Comparison of ENCODE assay signal across 22 cellular contexts in the genomic region with DNA sequence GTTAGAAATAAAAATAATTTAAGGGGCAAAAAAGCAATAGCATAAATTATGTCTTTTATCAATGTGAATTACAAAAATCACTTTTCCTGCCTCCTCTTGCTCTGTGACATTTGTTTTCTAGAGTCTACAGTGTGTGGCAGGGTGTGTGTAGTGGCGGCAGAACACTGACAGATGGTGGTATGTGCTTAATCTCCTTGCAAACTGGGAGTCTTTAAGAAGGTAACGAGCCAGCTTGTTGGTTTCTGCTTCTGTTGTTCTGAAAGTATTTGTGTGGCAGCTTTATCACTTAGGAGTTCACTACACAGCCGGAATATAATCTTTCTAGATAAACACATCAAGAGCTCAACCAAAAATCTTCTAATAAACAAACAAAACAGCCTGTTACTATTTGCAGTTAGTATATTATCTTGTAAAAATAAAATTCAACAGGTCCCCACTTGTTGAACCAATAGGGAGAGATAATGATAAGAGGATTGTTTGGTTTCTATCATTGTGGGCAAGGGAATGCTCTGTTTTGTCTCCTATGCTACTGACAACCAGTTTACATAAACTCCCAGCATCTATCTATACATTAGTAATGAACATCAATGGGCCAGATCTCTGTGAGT. TPM values are rescaled to one million over a fixed set of nuclear protein-coding genes. Genes with fewer than 3 reads are reported as not detected.
DNase-seq lines count a peak whose midpoint lies in the region; ATAC-seq, FAIRE-seq and TF ChIP-seq lines count a peak whose summit lies in the region.
"Had no signal": no experiment of that assay in that cellular context is flagged by ENCODE, and none has a peak within 500 bp of the region (broad histone marks: within the 10 kb centered on the region; RNA-seq: fewer than 3 reads in every experiment).

No MANE protein-coding gene starts in this region.

- peak in 3 of 4 donors; percentile 62 to 72 (median 71) for ATAC-seq in pancreas
- ATAC-seq: foreskin keratinocyte, K562, natural killer cell had no signal

- intact Hi-C loops in pancreas (cut with DNase I) (no loop called here), cardiac septum (cut with DNase I) (no loop called here)

- H3K27me3 Mint-ChIP-seq in endodermal cell (ENCODE audit: insufficient read depth) = no peaks in the 10 kb centered on the region
- H3K27me3 Mint-ChIP-seq: activated CD4-positive, alpha-beta T cell treated with anti-CD3 and anti-CD28 coated beads, Interleukin-2, amount 10 ng/mL, durations not matched to agents 7 days and 5 days; activated T-cell treated with anti-CD3 and anti-CD28 coated beads, Interleukin-2, amount 50 U/mL, for 24 hours had no signal

- H3K36me3 Mint-ChIP-seq in endodermal cell (ENCODE audit: low read depth) = no peaks in the 10 kb centered on the region
- H3K36me3 Mint-ChIP-seq: natural killer cell had no signal

- peaks cover 17% of the 10 kb centered on the region for H3K4me1 Mint-ChIP-seq in endodermal cell
- H3K4me1 Mint-ChIP-seq: activated CD4-positive, alpha-beta T cell treated with anti-CD3 and anti-CD28 coated beads, Interleukin-2, amount 10 ng/mL, durations not matched to agents 7 days and 5 days; natural killer cell had no signal

- no peak overlapping the region for H3K27ac Mint-ChIP-seq in endodermal cell
- H3K27ac Mint-ChIP-seq: activated CD4-positive, alpha-beta T cell treated with anti-CD3 and anti-CD28 coated beads, Interleukin-2, amount 10 ng/mL, durations not matched to agents 7 days and 5 days; activated T-cell treated with anti-CD3 and anti-CD28 coated beads, Interleukin-2, amount 50 U/mL, for 24 hours; natural killer cell had no signal

- H3K27me3 ChIP-seq in endodermal cell (ENCODE audit: control insufficient read depth, insufficient read depth, low read length, poor library complexity, severe bottlenecking) (no peaks in the 10 kb centered on the region), pancreas (no peaks in the 10 kb centered on the region)
- H3K27me3 ChIP-seq: BLaER1 treated with 17β-estradiol and CSF1 and Interleukin-3, amounts not matched to agents 10 nM and 100 nM; foreskin keratinocyte; SJSA1; upper lobe of left lung had no signal

- H3K9me3 ChIP-seq in endodermal cell (ENCODE audit: control insufficient read depth, low read length) (no peaks in the 10 kb centered on the region), pancreas (no peaks in the 10 kb centered on the region)
- H3K9me3 ChIP-seq: BLaER1 treated with 17β-estradiol and CSF1 and Interleukin-3, amounts not matched to agents 10 nM and 100 nM; prostate gland; SJSA1; upper lobe of left lung had no signal

- H3K27ac ChIP-seq in endodermal cell (ENCODE audit: low read depth, low read length) (no peak overlapping the region), pancreas (no peak overlapping the region)
- H3K27ac ChIP-seq: 22Rv1; BLaER1 treated with 17β-estradiol and CSF1 and Interleukin-3, amounts not matched to agents 10 nM and 100 nM; foreskin keratinocyte; HL-60; prostate gland; SJSA1; upper lobe of left lung had no signal

- no peak overlapping the region for H3K9ac ChIP-seq in endodermal cell (ENCODE audit: extremely low read depth, low read length, poor library complexity, severe bottlenecking)
- H3K9ac ChIP-seq: BLaER1 treated with 17β-estradiol and CSF1 and Interleukin-3, amounts not matched to agents 10 nM and 100 nM had no signal

- H3K36me3 ChIP-seq in endodermal cell (ENCODE audit: control insufficient read depth, insufficient read depth, low read length) (no peaks in the 10 kb centered on the region), pancreas (no peaks in the 10 kb centered on the region)
- H3K36me3 ChIP-seq: BLaER1 treated with 17β-estradiol and CSF1 and Interleukin-3, amounts not matched to agents 10 nM and 100 nM; prostate gland; SJSA1 had no signal

- H3K4me1 ChIP-seq in endodermal cell (ENCODE audit: control insufficient read depth, insufficient read depth, low read length) (no peaks in the 10 kb centered on the region), pancreas (peaks cover 1 to 14% (median 12%) of the 10 kb centered on the region in 3 donors)
- H3K4me1 ChIP-seq: BLaER1 treated with 17β-estradiol and CSF1 and Interleukin-3, amounts not matched to agents 10 nM and 100 nM; foreskin keratinocyte; prostate gland; SJSA1 had no signal

- TF ChIP-seq CTCF in endodermal cell (conservative IDR thresholded peaks at IDR 0.05) (peak; percentile 45), pancreas (IDR thresholded peaks at IDR 0.05) (no peak)

- H3K4me3 Mint-ChIP-seq in endodermal cell = no peak overlapping the region
- H3K4me3 Mint-ChIP-seq: activated CD4-positive, alpha-beta T cell treated with anti-CD3 and anti-CD28 coated beads, Interleukin-2, amount 10 ng/mL, durations not matched to agents 7 days and 5 days; activated T-cell treated with anti-CD3 and anti-CD28 coated beads, Interleukin-2, amount 50 U/mL, for 24 hours; natural killer cell had no signal

- no peak overlapping the region for H3K4me3 ChIP-seq in endodermal cell (ENCODE audit: low read length)
- H3K4me3 ChIP-seq in pancreas = no peak overlapping the region
- H3K4me3 ChIP-seq: BLaER1 treated with 17β-estradiol and CSF1 and Interleukin-3, amounts not matched to agents 10 nM and 100 nM; K562; prostate gland; SJSA1; upper lobe of left lung had no signal

- H3K9me3 Mint-ChIP-seq in endodermal cell = no peaks in the 10 kb centered on the region
- H3K9me3 Mint-ChIP-seq: activated CD4-positive, alpha-beta T cell treated with anti-CD3 and anti-CD28 coated beads, Interleukin-2, amount 10 ng/mL, durations not matched to agents 7 days and 5 days; activated T-cell treated with anti-CD3 and anti-CD28 coated beads, Interleukin-2, amount 50 U/mL, for 24 hours; natural killer cell had no signal

- WGBS in endodermal cell (ENCODE audit: insufficient coverage in 1 of 2, insufficient read length in 1 of 2), 2 experiments = 75% methylated on average over 1 of the region's 3 CpGs; no CpG with 5 or more reads in 1 of the 2 experiments
- WGBS in pancreas, 2 donors = 24 to 29% methylated on average over 3 of the region's 3 CpGs

- DNase-seq in DMS53 (lab: John Stamatoyannopoulos, UW) (peak; percentile 26), DMS53 treated with DMSO at 0.1 percent for 48 hours (lab: John Stamatoyannopoulos, UW; ENCODE audit: unreplicated experiment) (no peak), NCI-H2171 treated with DMSO at 0.1 percent for 48 hours (lab: John Stamatoyannopoulos, UW) (peak; percentile 98), endodermal cell (no peak), pancreas (no peak), NCI-H2029 (lab: John Stamatoyannopoulos, UW) (no peak), T-helper 1 cell (no peak), cardiac septum (ENCODE audit: low spot score) (no peak)
- DNase-seq: activated CD4-positive, alpha-beta T cell treated with anti-CD3 and anti-CD28 coated beads, Interleukin-2, amount 10 ng/mL, durations not matched to agents 7 days and 5 days; activated T-cell treated with anti-CD3 and anti-CD28 coated beads, Interleukin-2, amount 50 U/mL, for 24 hours; foreskin keratinocyte; natural killer cell; NCI-H1436; stimulated activated CD4-positive, alpha-beta T cell treated with anti-CD3 and anti-CD28 coated beads, Interleukin-12 subunit alpha, Interleukin-12 subunit beta, amount 100 ng/mL, for 4 hours; stimulated activated naive CD4-positive, alpha-beta T cell treated with Interleukin-2 at 50 U/mL for 16 hours; upper lobe of left lung had no signal

- no peak for FAIRE-seq in pancreas (lab: Jason Lieb, UNC)
- FAIRE-seq: K562 had no signal

RNA-seq across cellular contexts. Expression of a gene that starts 13.0 kb away (rescaled TPM):
- total RNA-seq in endodermal cell (1 to 10 TPM; 1.5 to 2.6 TPM), pancreas (1 to 10 TPM; 2.4 to 5.5 (median 4.4) TPM), cardiac septum (3.8 TPM)
- 0.61 TPM for polyA plus RNA-seq in endodermal cell (2013, experiment 1 of 2)
- 1.4 TPM for polyA plus RNA-seq in endodermal cell (2013, experiment 2 of 2)
- under 1 TPM; 0.56 to 0.80 TPM for polyA plus RNA-seq in pancreas

Comparison
In these comparisons a context has a peak if more than half of its experiments do, and no peak if none do; other contexts are left out.
1. DNase-seq: peak in DMS53 (single experiment) and NCI-H2171 treated with DMSO at 0.1 percent for 48 hours (single experiment); none in DMS53 treated with DMSO at 0.1 percent for 48 hours (single experiment), endodermal cell (single experiment), pancreas (0 of 6), NCI-H2029 (single experiment), T-helper 1 cell (0 of 5) and cardiac septum (single experiment).